Comparison of ENCODE assay signal across 18 cellular contexts in the genomic region with DNA sequence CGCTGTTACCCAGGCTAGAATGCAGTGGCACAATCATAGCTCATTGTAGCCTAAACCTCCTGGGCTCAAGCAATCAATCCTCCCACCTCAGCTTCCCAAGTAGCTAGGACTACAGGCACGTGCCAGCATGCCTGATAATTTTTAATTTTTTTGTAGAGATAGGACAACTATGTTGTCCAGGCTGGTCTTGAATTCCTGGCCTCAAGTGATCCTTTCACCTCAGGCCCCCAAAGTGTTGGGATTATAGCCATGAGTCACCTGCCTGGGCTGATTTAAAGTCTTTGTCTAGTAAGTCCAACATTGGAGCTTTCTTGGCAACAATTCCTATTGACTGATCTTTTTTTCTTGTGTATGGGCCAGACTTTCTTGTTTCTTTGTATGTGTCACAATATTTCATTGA. TPM values are rescaled to one million over a fixed set of nuclear protein-coding genes. Genes with fewer than 3 reads are reported as not detected.
DNase-seq lines count a peak whose midpoint lies in the region; TF ChIP-seq lines count a peak whose summit lies in the region.
"Had no signal": no experiment of that assay in that cellular context is flagged by ENCODE, and none has a peak within 500 bp of the region (broad histone marks: within the 10 kb centered on the region; RNA-seq: fewer than 3 reads in every experiment).

No MANE protein-coding gene starts in this region.

- TF ChIP-seq CTCF in MCF 10A (IDR thresholded peaks at IDR 0.05; ENCODE audit: unreplicated experiment), result no peak
- TF ChIP-seq CTCF in breast epithelium (IDR thresholded peaks at IDR 0.05), result no peak
- no peak for TF ChIP-seq CTCF in smooth muscle cell (IDR thresholded peaks at IDR 0.05; ENCODE audit: borderline replicate concordance, insufficient read depth, poor library complexity, severe bottlenecking)

- intact Hi-C loops in MCF 10A (cut with micrococcal nuclease), result no loop called here
- intact Hi-C loops in breast epithelium (cut with DNase I; ENCODE audit: low total_unique reads), result no loop called here
- intact Hi-C loops in posterior vena cava (cut with DNase I), result no loop called here

- H3K27me3 Mint-ChIP-seq in MCF 10A (ENCODE audit: insufficient read depth, unreplicated experiment), result peaks cover 27% of the 10 kb centered on the region
- H3K27me3 Mint-ChIP-seq: IgD-negative memory B cell had no signal

- H3K27ac ChIP-seq in breast epithelium (no peak overlapping the region), smooth muscle cell (ENCODE audit: low read depth) (no peak overlapping the region)
- H3K27ac ChIP-seq: 22Rv1 had no signal

- CTCF ChIA-PET in MCF 10A (lab: Yijun Ruan, JAX), result interaction anchor here (0.6 to 1.5 kb wide), 4 partner anchors 95 to 329 kb away, joined by 3 to 10 read pairs (median 4); no protein-coding TSS in a partner anchor

- H3K4me3 Mint-ChIP-seq in MCF 10A (ENCODE audit: unreplicated experiment), result no peak overlapping the region

- peak; percentile 43 for DNase-seq in MCF 10A (ENCODE audit: unreplicated experiment)
- DNase-seq in breast epithelium (ENCODE audit: low spot score in 2 of 2), result no peak
- DNase-seq in RPMI7951 (ENCODE audit: low read depth), result peak; percentile 9
- DNase-seq in glomerular visceral epithelial cell (ENCODE audit: extremely low spot score), result peak; percentile 28
- DNase-seq in smooth muscle cell (lab: John Stamatoyannopoulos, UW; ENCODE audit: unreplicated experiment), result no peak
- no peak for DNase-seq in posterior vena cava (ENCODE audit: low spot score)
- DNase-seq in effector CD8-positive, alpha-beta T cell (lab: John Stamatoyannopoulos, UW), result no peak
- no peak for DNase-seq in stimulated activated naive CD4-positive, alpha-beta T cell treated with Interleukin-2 at 50 U/mL for 16 hours (lab: John Stamatoyannopoulos, UW)
- DNase-seq: AML-193; Caco-2; CD8-positive, alpha-beta memory T cell; DND-41; HCEC 1CT had no signal

- no peaks in the 10 kb centered on the region for H3K27me3 ChIP-seq in breast epithelium
- peaks cover 21% of the 10 kb centered on the region for H3K27me3 ChIP-seq in smooth muscle cell (ENCODE audit: low read depth)
- H3K27me3 ChIP-seq: BLaER1 had no signal

- POLR2A ChIA-PET in MCF 10A (lab: Yijun Ruan, JAX), result interaction anchor here (0.7 to 1.2 kb wide), 5 partner anchors 65 to 134 kb away, joined by 3 to 7 read pairs (median 4); partner anchors contain the start of genes CCDC51, TMA7 and ZNF589

- H3F3A ChIP-seq in smooth muscle cell (ENCODE audit: low read depth), result no peaks in the 10 kb centered on the region

- TF ChIP-seq POLR2A in breast epithelium (IDR thresholded peaks at IDR 0.05), result no peak

- no peaks in the 10 kb centered on the region for H3K36me3 Mint-ChIP-seq in MCF 10A (ENCODE audit: insufficient read depth, unreplicated experiment)
- H3K36me3 Mint-ChIP-seq: IgD-negative memory B cell had no signal

- no peaks in the 10 kb centered on the region for H4K20me1 ChIP-seq in smooth muscle cell (ENCODE audit: low read depth)
- H4K20me1 ChIP-seq: BLaER1 had no signal

- no peak overlapping the region for H2AFZ ChIP-seq in smooth muscle cell (ENCODE audit: low read depth)

- H3K36me3 ChIP-seq in breast epithelium (no peaks in the 10 kb centered on the region), smooth muscle cell (ENCODE audit: low read depth) (no peaks in the 10 kb centered on the region)
- H3K36me3 ChIP-seq: BLaER1 had no signal

- H3K4me1 ChIP-seq in breast epithelium (no peaks in the 10 kb centered on the region), smooth muscle cell (ENCODE audit: low read depth) (peaks cover 3% of the 10 kb centered on the region)

- no peak overlapping the region for H3K4me2 ChIP-seq in smooth muscle cell

- BruUV-seq in MCF 10A (replicated peaks; lab: Mats Ljungman, UMichigan), result no TSS peak

- H3K4me3 ChIP-seq in breast epithelium (no peak overlapping the region), smooth muscle cell (no peak overlapping the region)
- H3K4me3 ChIP-seq: BLaER1 had no signal

- no peaks in the 10 kb centered on the region for H3K9me3 ChIP-seq in breast epithelium
- no peaks in the 10 kb centered on the region for H3K9me3 ChIP-seq in smooth muscle cell (replicated peaks; ENCODE audit: low read depth)
- H3K9me3 ChIP-seq: BLaER1, Caco-2 had no signal

- no peak overlapping the region for H3K27ac Mint-ChIP-seq in MCF 10A (ENCODE audit: low read depth, unreplicated experiment)

- WGBS in smooth muscle cell (ENCODE audit: low lambda C conversion rate), result 81% methylated on average over 2 of the region's 2 CpGs

- no peaks in the 10 kb centered on the region for H3K9me3 Mint-ChIP-seq in MCF 10A (ENCODE audit: unreplicated experiment)
- H3K9me3 Mint-ChIP-seq: CD8-positive, alpha-beta memory T cell; IgD-negative memory B cell had no signal

- H3K4me1 Mint-ChIP-seq in MCF 10A (ENCODE audit: insufficient read depth, unreplicated experiment), result peaks cover 13% of the 10 kb centered on the region

- no peak overlapping the region for H3K9ac ChIP-seq in smooth muscle cell (ENCODE audit: low read depth)

- peaks cover 2% of the 10 kb centered on the region for H3K79me2 ChIP-seq in smooth muscle cell (ENCODE audit: low read depth)

RNA-seq across cellular contexts. Expression of gene NME6, which starts 4.2 kb away (rescaled TPM):
- total RNA-seq in MCF 10A (2022), result 31.0 and 33.0 TPM in 2 replicates
- total RNA-seq in breast epithelium, result 10 to 100 TPM; 24.6 to 38.5 (median 34.1) TPM
- total RNA-seq in RPMI7951 (2014; rRNA removed; shearing (Covaris generic)), result 28.5 and 38.1 TPM in 2 replicates
- 19.0 and 22.7 TPM in 2 replicates for total RNA-seq in smooth muscle cell
- 37.6 and 40.4 TPM in 2 replicates for polyA plus RNA-seq in smooth muscle cell
- 10 to 100 TPM; 16.9 to 17.5 TPM for total RNA-seq in posterior vena cava

RNA-seq across cellular contexts. Expression of gene SPINK8, which starts 28.1 kb away (rescaled TPM):
- total RNA-seq in MCF 10A (2022) (not detected in 2 replicates), breast epithelium (not detected), smooth muscle cell (not detected in 2 replicates), posterior vena cava (not detected)
- not detected in 2 replicates for total RNA-seq in RPMI7951 (2014; rRNA removed; shearing (Covaris generic))
- polyA plus RNA-seq in smooth muscle cell, result not detected in 2 replicates
- total RNA-seq: Caco-2; CD8-positive, alpha-beta memory T cell; H4; HT1080 had no signal
- polyA plus RNA-seq: CD8-positive, alpha-beta memory T cell; IgD-negative memory B cell had no signal

Comparison
In these comparisons a context has a peak if more than half of its experiments do, and no peak if none do; other contexts are left out.
1. DNase-seq: peak in MCF 10A (single experiment), RPMI7951 (single experiment) and glomerular visceral epithelial cell (single experiment); none in breast epithelium (0 of 2), smooth muscle cell (single experiment), posterior vena cava (single experiment), effector CD8-positive, alpha-beta T cell (single experiment) and stimulated activated naive CD4-positive, alpha-beta T cell treated with Interleukin-2 at 50 U/mL for 16 hours (single experiment).